13 cellular contexts compared by ENCODE assay signal in the genomic region with DNA sequence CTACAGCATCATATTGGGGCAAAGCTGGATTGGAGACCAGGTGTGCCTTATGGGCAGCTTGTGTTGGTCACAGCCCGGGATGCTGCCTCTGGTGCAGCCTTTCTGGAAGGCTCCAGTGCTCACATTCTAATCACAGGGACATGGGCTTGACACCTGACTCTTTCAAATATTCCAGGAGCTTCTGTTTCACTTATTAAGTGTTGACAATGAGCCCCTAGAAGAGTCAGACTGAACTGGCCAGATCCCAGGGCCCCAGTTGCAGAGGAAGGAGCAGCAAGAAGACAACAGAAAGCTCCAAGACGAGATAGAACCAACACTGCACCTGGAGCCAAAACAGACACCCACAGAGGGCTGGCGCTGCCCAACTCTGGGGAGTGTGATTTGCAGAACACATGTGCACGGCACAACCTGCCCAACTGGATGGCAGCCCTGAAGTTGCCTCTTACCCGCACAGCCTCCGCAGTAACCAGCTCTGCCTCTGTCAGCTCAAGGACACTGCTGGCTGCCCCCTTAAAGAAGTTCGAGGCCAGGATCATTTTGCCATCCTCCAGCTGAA. TPM values are rescaled to one million over a fixed set of nuclear protein-coding genes. Genes with fewer than 3 reads are reported as not detected.
"Had no signal": no experiment of that assay in that cellular context is flagged by ENCODE, and none has a peak within 500 bp of the region (broad histone marks: within the 10 kb centered on the region; RNA-seq: fewer than 3 reads in every experiment).

No MANE protein-coding gene starts in this region.

- DNase-seq: activated CD4-positive, alpha-beta T cell treated with anti-CD3 and anti-CD28 coated beads for 48 hours; effector CD8-positive, alpha-beta T cell; foreskin melanocyte; left cardiac atrium; natural killer cell; nucleus accumbens; SJCRH30; small intestine; stimulated activated CD4-positive, alpha-beta T cell treated with anti-CD3 and anti-CD28 coated beads, Interleukin-4, amount 100 ng/mL, for 4 hours; stimulated activated naive CD8-positive, alpha-beta T cell treated with anti-CD3 and anti-CD28 coated beads, Interleukin-15, Interleukin-2, amounts not matched to agents 100 U/mL and 50 U/mL, for 24 hours; T-helper 17 cell; upper lobe of left lung had no signal

RNA-seq across cellular contexts. Expression of gene ALDH1L1, which starts 30.3 kb away (rescaled TPM):
- total RNA-seq: fibroblast of lung, natural killer cell, T-helper 17 cell had no signal
